ENCODE assay signal across 8 cellular contexts in the genomic region with DNA sequence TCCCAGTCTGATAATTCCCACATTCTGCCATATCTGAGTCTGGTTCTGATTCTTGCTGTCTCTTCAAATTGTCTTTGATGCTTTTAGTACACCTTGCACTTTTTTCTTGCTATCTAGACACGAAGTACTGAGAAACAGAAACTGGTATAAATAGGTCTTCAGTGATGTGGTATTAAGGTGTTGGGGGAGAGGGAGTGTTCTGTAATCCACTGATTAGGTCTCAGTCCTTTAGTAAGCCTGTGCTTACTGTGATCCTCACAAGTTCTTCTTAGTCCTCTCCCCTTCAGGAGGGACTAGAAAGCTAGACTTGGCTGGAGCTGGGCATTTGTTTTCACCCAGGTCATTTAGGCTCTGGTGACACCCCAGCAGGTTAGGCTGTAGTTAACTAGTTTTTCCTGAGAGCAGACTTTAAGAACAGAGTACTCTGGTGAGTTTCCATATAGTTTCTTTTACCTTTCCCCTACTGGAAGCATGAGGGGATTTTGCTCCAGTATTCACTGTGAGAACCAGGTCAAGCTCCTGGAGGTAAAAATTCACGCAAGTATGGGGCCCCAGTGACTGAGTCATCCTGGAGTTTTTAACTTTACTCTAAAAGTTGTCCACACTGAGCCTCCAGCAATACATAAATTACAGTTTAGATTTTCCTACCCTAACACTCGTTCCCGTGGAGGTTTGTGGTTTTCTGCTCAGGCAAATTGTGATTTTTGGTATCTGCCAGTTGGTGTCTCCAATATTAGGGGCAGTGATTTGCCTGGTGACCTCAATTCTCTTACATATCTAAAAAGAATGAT.
A peak's percentile ranks its signal among the peaks of the same experiment; 100 is the strongest.
DNase-seq lines count a peak whose midpoint lies in the region; ATAC-seq and TF ChIP-seq lines count a peak whose summit lies in the region.

No MANE protein-coding gene starts in this region.

- no peak overlapping the region for H3K4me3 Mint-ChIP-seq in HFFc6
- no peak overlapping the region for H3K4me3 Mint-ChIP-seq in central memory CD8-positive, alpha-beta T cell

- ATAC-seq in GM18861 (IDR thresholded peaks at IDR 0.05; ENCODE audit: unreplicated experiment), result peak; percentile 76
- ATAC-seq in central memory CD8-positive, alpha-beta T cell (replicated peaks; ENCODE audit: extremely low read depth, poor library complexity, severe bottlenecking), result peak; percentile 56

- no peaks in the 10 kb centered on the region for H3K9me3 Mint-ChIP-seq in HFFc6
- no peaks in the 10 kb centered on the region for H3K9me3 Mint-ChIP-seq in central memory CD8-positive, alpha-beta T cell

- H3K27me3 Mint-ChIP-seq in HFFc6 (ENCODE audit: insufficient read depth), result no peaks in the 10 kb centered on the region; the same call in 1 of the 2 replicates
- no peaks in the 10 kb centered on the region for H3K27me3 Mint-ChIP-seq in central memory CD8-positive, alpha-beta T cell

- peaks cover 35% of the 10 kb centered on the region for H3K4me1 Mint-ChIP-seq in HFFc6 (ENCODE audit: low read depth)
- H3K4me1 Mint-ChIP-seq in central memory CD8-positive, alpha-beta T cell, result peaks cover 31% of the 10 kb centered on the region

- no peak for TF ChIP-seq CTCF in HFFc6 (IDR thresholded peaks at IDR 0.05)

- DNase-seq in HFFc6 (peak; percentile 20), NCI-H1105 treated with DMSO at 0.1 percent for 48 hours (lab: John Stamatoyannopoulos, UW) (peak; percentile 90), anterior cingulate cortex (lab: John Stamatoyannopoulos, UW) (no peak), KG1 (lab: John Stamatoyannopoulos, UW) (no peak), foreskin melanocyte (no peak)
- DNase-seq in central memory CD8-positive, alpha-beta T cell (ENCODE audit: low spot score in 2 of 2), result no peak
- no peak for DNase-seq in activated CD8-positive, alpha-beta memory T cell treated with anti-CD3 and anti-CD28 coated beads, Interleukin-2, amount 50 U/mL, for 48 hours

- 0 out of 2 replicates have a peak overlapping the region, but pooled peaks have one; percentile 2 for H3K27ac Mint-ChIP-seq in HFFc6
- H3K27ac Mint-ChIP-seq in central memory CD8-positive, alpha-beta T cell (ENCODE audit: low read depth), result peak overlapping the region; percentile 2

- peaks cover 10% of the 10 kb centered on the region; the same call in 1 of the 2 replicates for H3K36me3 Mint-ChIP-seq in HFFc6 (ENCODE audit: low read depth)
- H3K36me3 Mint-ChIP-seq in central memory CD8-positive, alpha-beta T cell (ENCODE audit: insufficient read depth), result peaks cover 2% of the 10 kb centered on the region

Comparison
In these comparisons a context has a peak if more than half of its experiments do, and no peak if none do; other contexts are left out.
1. DNase-seq: peak in HFFc6 (single experiment) and NCI-H1105 treated with DMSO at 0.1 percent for 48 hours (single experiment); none in central memory CD8-positive, alpha-beta T cell (0 of 2), anterior cingulate cortex (0 of 58), KG1 (single experiment), activated CD8-positive, alpha-beta memory T cell treated with anti-CD3 and anti-CD28 coated beads, Interleukin-2, amount 50 U/mL, for 48 hours (single experiment) and foreskin melanocyte (single experiment).